1 cellular context compared by ENCODE assay signal in genomic region chr17:47840742-47841487, GRCh38.
A peak's percentile ranks its signal among the peaks of the same experiment; 100 is the strongest.
TF ChIP-seq lines count a peak whose summit lies in the region.

Gene SCRN2 (minus strand): TSS chr17:47841273. CDS start chr17:47840843, 430 bp downstream.

TF ChIP-seq in HepG2, 621 proteins besides CTCF, POLR2A, EP300 and RAD21 (continued from another document and continues in another):
- TF ChIP-seq ZNF609 (CRISPR knock-in tag; IDR thresholded peaks at IDR 0.05; ENCODE audit: borderline replicate concordance) (no peak; the same call in 1 of the 2 replicates), ZFP37 (CRISPR knock-in tag; IDR thresholded peaks at IDR 0.05; ENCODE audit: borderline replicate concordance) (peak; percentile 73; the same call in 1 of the 2 replicates), TFDP2 (CRISPR knock-in tag; IDR thresholded peaks at IDR 0.05) (peak; percentile 58; the same call in 1 of the 2 replicates), ZFAT (CRISPR knock-in tag; conservative IDR thresholded peaks at IDR 0.05) (no peak), GTF3A (CRISPR knock-in tag; conservative IDR thresholded peaks at IDR 0.05) (no peak), SIN3A (IDR thresholded peaks at IDR 0.05; ENCODE audit: borderline replicate concordance, low read depth, low read length) (peak; percentile 53; the same call in 1 of the 2 replicates), KDM4B (CRISPR knock-in tag; IDR thresholded peaks at IDR 0.05) (peak; percentile 48; the same call in 1 of the 2 replicates), ZNF432 (CRISPR knock-in tag; IDR thresholded peaks at IDR 0.05; ENCODE audit: borderline replicate concordance) (no peak), ZNF781 (CRISPR knock-in tag; IDR thresholded peaks at IDR 0.05; ENCODE audit: borderline replicate concordance, not compliant biosample characterization) (peak; percentile 13), NFRKB (IDR thresholded peaks at IDR 0.05) (no peak), PRDM4 (CRISPR knock-in tag; IDR thresholded peaks at IDR 0.05; ENCODE audit: borderline replicate concordance) (no peak), ATF3 (CRISPR knock-in tag; IDR thresholded peaks at IDR 0.05) (0 out of 2 replicates have a peak, but pooled peaks have one; percentile 38), ZNF570 (CRISPR knock-in tag; IDR thresholded peaks at IDR 0.05; ENCODE audit: borderline replicate concordance) (peak; percentile 25; the same call in 1 of the 2 replicates), AFF4 (CRISPR knock-in tag; IDR thresholded peaks at IDR 0.05) (0 out of 2 replicates have a peak, but pooled peaks have one; percentile 24), BORCS8-MEF2B (CRISPR knock-in tag; IDR thresholded peaks at IDR 0.05) (peak; percentile 63; the same call in 1 of the 2 replicates), ZNF598 (CRISPR knock-in tag; IDR thresholded peaks at IDR 0.05; ENCODE audit: borderline replicate concordance) (peak; percentile 93), FOXA1 (IDR thresholded peaks at IDR 0.05) (no peak), FOXA1 (CRISPR knock-in tag; IDR thresholded peaks at IDR 0.05) (0 out of 2 replicates have a peak, but pooled peaks have one; percentile 9), ZFP36 (IDR thresholded peaks at IDR 0.05; ENCODE audit: borderline replicate concordance, low read depth, low read length, partially characterized antibody) (no peak), ZNF619 (CRISPR knock-in tag; IDR thresholded peaks at IDR 0.05) (no peak; the same call in 1 of the 2 replicates), RFX3 (CRISPR knock-in tag; IDR thresholded peaks at IDR 0.05) (no peak), ZFP90 (CRISPR knock-in tag; IDR thresholded peaks at IDR 0.05; ENCODE audit: borderline replicate concordance) (peak; percentile 45; the same call in 1 of the 2 replicates), MTA1 (CRISPR knock-in tag; IDR thresholded peaks at IDR 0.05; ENCODE audit: borderline replicate concordance) (peak; percentile 86; the same call in 1 of the 2 replicates), BRD4 (CRISPR knock-in tag; IDR thresholded peaks at IDR 0.05) (peak; percentile 41; the same call in 1 of the 2 replicates), ARID5B (CRISPR knock-in tag; IDR thresholded peaks at IDR 0.05) (peak; percentile 58), ZNF737 (CRISPR knock-in tag; IDR thresholded peaks at IDR 0.05; ENCODE audit: borderline replicate concordance) (no peak), NFYC (CRISPR knock-in tag; IDR thresholded peaks at IDR 0.05) (peak; percentile 74), ARNT2 (CRISPR knock-in tag; IDR thresholded peaks at IDR 0.05; ENCODE audit: low read depth) (peak; percentile 68; the same call in 1 of the 2 replicates), ZNF678 (CRISPR knock-in tag; IDR thresholded peaks at IDR 0.05) (no peak), ZNF484 (CRISPR knock-in tag; IDR thresholded peaks at IDR 0.05; ENCODE audit: borderline replicate concordance, low read depth) (0 out of 2 replicates have a peak, but pooled peaks have one; percentile 48), TIGD3 (CRISPR knock-in tag; IDR thresholded peaks at IDR 0.05; ENCODE audit: borderline replicate concordance) (no peak), ZNF768 (CRISPR knock-in tag; IDR thresholded peaks at IDR 0.05) (peak; percentile 36; the same call in 1 of the 2 replicates), DBP (CRISPR knock-in tag; IDR thresholded peaks at IDR 0.05; ENCODE audit: not compliant biosample characterization) (no peak), ZNF704 (CRISPR knock-in tag; IDR thresholded peaks at IDR 0.05; ENCODE audit: borderline replicate concordance) (peak; percentile 74; the same call in 1 of the 2 replicates)
